ENCODE assay signal across 22 cellular contexts in genomic region chr6:105357147-105357546, GRCh38.
"Had no signal": no experiment of that assay in that cellular context is flagged by ENCODE, and none has a peak within 500 bp of the region (broad histone marks: within the 10 kb centered on the region; RNA-seq: fewer than 3 reads in every experiment).

No MANE protein-coding gene starts in this region.

- H3K27ac ChIP-seq: brain microvascular endothelial cell, coronary artery, skin epidermis, tibial nerve, vagina had no signal

- H3K4me3 ChIP-seq: coronary artery, skin epidermis, tibial nerve, vagina had no signal

- H3K4me3 Mint-ChIP-seq: activated CD4-positive, alpha-beta T cell treated with anti-CD3 and anti-CD28 coated beads, Interleukin-2, amount 10 ng/mL, durations not matched to agents 7 days and 5 days; activated CD8-positive, alpha-beta T cell treated with anti-CD3 and anti-CD28 coated beads, Interleukin-2, amount 10 ng/mL, durations not matched to agents 7 days and 5 days; activated T-cell treated with anti-CD3 and anti-CD28 coated beads, Interleukin-2, amount 50 U/mL, for 24 hours; central memory CD8-positive, alpha-beta T cell; neural crest cell had no signal

- H3K27ac Mint-ChIP-seq: activated CD4-positive, alpha-beta T cell treated with anti-CD3 and anti-CD28 coated beads, Interleukin-2, amount 10 ng/mL, durations not matched to agents 7 days and 5 days; activated CD8-positive, alpha-beta T cell treated with anti-CD3 and anti-CD28 coated beads, Interleukin-2, amount 10 ng/mL, durations not matched to agents 7 days and 5 days; activated T-cell treated with anti-CD3 and anti-CD28 coated beads, Interleukin-2, amount 50 U/mL, for 24 hours; activated T-helper 2 cell treated with anti-CD3 and anti-CD28 coated beads, Interferon-gamma antibody, Interleukin-2, Interleukin-4, amounts not matched to agents 10 μg/mL and 5 μg/mL and 100 μg/mL, durations not matched to agents 14 hours and 24 hours and 36 hours; progenitor cell of endocrine pancreas had no signal

- H3K9me3 Mint-ChIP-seq: central memory CD8-positive, alpha-beta T cell; neural crest cell had no signal

- ATAC-seq: activated CD4-positive, CD25-positive, alpha-beta regulatory T cell treated with anti-CD3 and anti-CD28 coated beads, Interleukin-2, amount 50 U/mL, for 24 hours; activated CD8-positive, alpha-beta T cell treated with anti-CD3 and anti-CD28 coated beads, Interleukin-2, amount 10 ng/mL, durations not matched to agents 7 days and 5 days; right cardiac atrium; stimulated activated naive CD8-positive, alpha-beta T cell treated with anti-CD3 and anti-CD28 coated beads, Interleukin-15, Interleukin-2, amounts not matched to agents 100 U/mL and 50 U/mL, for 24 hours had no signal

- DNase-seq: activated CD4-positive, alpha-beta T cell treated with anti-CD3 and anti-CD28 coated beads, Interleukin-2, amount 10 ng/mL, durations not matched to agents 7 days and 5 days; activated CD8-positive, alpha-beta T cell treated with anti-CD3 and anti-CD28 coated beads, Interleukin-2, amount 10 ng/mL, durations not matched to agents 7 days and 5 days; activated naive CD4-positive, alpha-beta T cell treated with Interleukin-2 at 50 U/mL for 16 hours; activated T-cell treated with anti-CD3 and anti-CD28 coated beads, Interleukin-2, amount 50 U/mL, for 24 hours; anterior cingulate cortex; brain microvascular endothelial cell; foreskin melanocyte; glutamatergic neuron; hypothalamus; islet precursor cell; right cardiac atrium; stimulated activated naive CD8-positive, alpha-beta T cell treated with anti-CD3 and anti-CD28 coated beads, Interleukin-15, Interleukin-2, amounts not matched to agents 100 U/mL and 50 U/mL, for 24 hours; substantia nigra had no signal

- H3K27me3 ChIP-seq: brain microvascular endothelial cell, tibial nerve, vagina had no signal

- H3K27me3 Mint-ChIP-seq: activated CD4-positive, alpha-beta T cell treated with anti-CD3 and anti-CD28 coated beads, Interleukin-2, amount 10 ng/mL, durations not matched to agents 7 days and 5 days; activated T-cell treated with anti-CD3 and anti-CD28 coated beads, Interleukin-2, amount 50 U/mL, for 24 hours; central memory CD8-positive, alpha-beta T cell; progenitor cell of endocrine pancreas had no signal

- H3K9me3 ChIP-seq: vagina had no signal

- H3K4me1 Mint-ChIP-seq: activated CD4-positive, alpha-beta T cell treated with anti-CD3 and anti-CD28 coated beads, Interleukin-2, amount 10 ng/mL, durations not matched to agents 7 days and 5 days; central memory CD8-positive, alpha-beta T cell; neural crest cell had no signal
